In the genomic region with DNA sequence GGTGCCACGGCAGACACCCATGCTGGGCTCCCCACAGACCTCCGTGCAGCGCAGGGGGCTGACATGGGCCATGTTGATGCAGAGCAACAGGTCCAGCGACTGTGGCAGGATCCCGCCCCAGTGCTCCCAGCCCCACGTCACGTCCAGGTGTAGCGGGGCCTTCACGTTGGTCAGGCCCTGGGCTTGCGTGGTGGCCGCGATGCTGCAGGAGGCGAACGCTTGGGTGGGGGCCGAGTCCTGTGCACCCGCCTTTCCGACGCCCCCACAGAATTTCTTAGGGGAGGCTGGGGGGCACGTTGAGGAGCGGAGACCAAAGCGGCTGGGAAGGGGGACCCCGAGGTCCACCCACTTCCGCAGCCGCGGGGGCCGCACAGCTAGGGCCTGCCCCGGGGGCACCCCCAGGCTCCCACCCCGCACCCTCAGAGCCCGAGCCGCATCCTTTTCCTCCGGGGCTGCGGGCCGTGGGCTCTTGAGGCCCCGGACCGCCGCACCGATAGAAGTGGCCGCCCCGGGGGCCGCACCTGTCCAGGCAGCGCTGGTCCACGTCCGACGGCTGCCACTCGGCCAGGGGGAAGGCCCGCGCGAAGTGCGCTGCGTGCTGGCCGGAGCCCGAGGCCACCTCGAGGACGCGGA, we compare ENCODE assay signal across 8 cellular contexts. TPM values are rescaled to one million over a fixed set of nuclear protein-coding genes. Genes with fewer than 3 reads are reported as not detected.
DNase-seq lines count a peak whose midpoint lies in the region; ATAC-seq and TF ChIP-seq lines count a peak whose summit lies in the region.

No MANE protein-coding gene starts in this region.

- in situ Hi-C loops in Panc1 (cut with HindIII; ENCODE audit: low pct_unique_long_range_greater_than_20kb, low sequenced_read_pairs), result no loop called here

- peak in 1 of 2 donors; percentile 23 for DNase-seq in heart right ventricle
- no peak for DNase-seq in Right ventricle myocardium superior
- no peak for DNase-seq in Panc1 (ENCODE audit: low read depth, low spot score)
- DNase-seq in endothelial cell (ENCODE audit: low spot score), result peak; percentile 4
- DNase-seq in osteocyte (ENCODE audit: extremely low spot score, unreplicated experiment), result no peak
- DNase-seq in ureter (ENCODE audit: low spot score), result no peak
- DNase-seq in GDM1 (lab: John Stamatoyannopoulos, UW), result no peak

- CTCF ChIA-PET in Panc1 (lab: Charles Lee), result interaction anchor here (1.1 kb wide), 1 partner anchor 35 kb away, joined by 4 read pairs; no protein-coding TSS in a partner anchor

- H3K4me1 ChIP-seq in heart right ventricle, result peaks cover 14 to 39% (median 32%) of the 10 kb centered on the region in 9 donors
- peaks cover 31% of the 10 kb centered on the region for H3K4me1 ChIP-seq in Panc1 (ENCODE audit: control insufficient read depth, insufficient read depth, low read length)

- H3K27me3 Mint-ChIP-seq in endothelial cell (ENCODE audit: unreplicated experiment) (peaks cover 8% of the 10 kb centered on the region), osteocyte (ENCODE audit: unreplicated experiment) (no peaks in the 10 kb centered on the region)

- no TSS peak for BruUV-seq in Panc1 (replicated peaks; lab: Mats Ljungman, UMichigan)

- H3K4me3 Mint-ChIP-seq in endothelial cell (ENCODE audit: unreplicated experiment), result peak overlapping the region; percentile 67
- peak overlapping the region; percentile 91 for H3K4me3 Mint-ChIP-seq in osteocyte (ENCODE audit: unreplicated experiment)

- H3K36me3 Mint-ChIP-seq in endothelial cell (ENCODE audit: low read depth, unreplicated experiment), result no peaks in the 10 kb centered on the region
- H3K36me3 Mint-ChIP-seq in osteocyte (ENCODE audit: unreplicated experiment), result no peaks in the 10 kb centered on the region

- no peaks in the 10 kb centered on the region for H3K9me3 Mint-ChIP-seq in endothelial cell (ENCODE audit: unreplicated experiment)
- no peaks in the 10 kb centered on the region for H3K9me3 Mint-ChIP-seq in osteocyte (ENCODE audit: unreplicated experiment)

- WGBS in heart right ventricle, 2 donors, result 5 to 8% methylated on average over 53 to 55 of the region's 55 CpGs

- H3K27me3 ChIP-seq in heart right ventricle, result no peaks in the 10 kb centered on the region
- H3K27me3 ChIP-seq in Panc1 (ENCODE audit: control insufficient read depth, insufficient read depth, low read length), result no peaks in the 10 kb centered on the region

- no peaks in the 10 kb centered on the region for H3K9me3 ChIP-seq in heart right ventricle
- no peaks in the 10 kb centered on the region for H3K9me3 ChIP-seq in Panc1 (ENCODE audit: control insufficient read depth, insufficient read depth, low read depth, low read length)

- no peak for TF ChIP-seq CTCF in heart right ventricle (IDR thresholded peaks at IDR 0.05)
- TF ChIP-seq CTCF in Panc1 (IDR thresholded peaks at IDR 0.05), result no peak
- TF ChIP-seq CTCF in endothelial cell (IDR thresholded peaks at IDR 0.05; ENCODE audit: unreplicated experiment), result no peak
- no peak for TF ChIP-seq CTCF in osteocyte (IDR thresholded peaks at IDR 0.05)

- peak in 2 of 8 donors; percentile 0 to 1 for ATAC-seq in heart right ventricle
- ATAC-seq in Right ventricle myocardium superior (ENCODE audit: poor library complexity), result no peak
- peak; percentile 12 for ATAC-seq in Panc1
- ATAC-seq in HG03045 (IDR thresholded peaks at IDR 0.05; ENCODE audit: unreplicated experiment), result no peak

- H3K4me3 ChIP-seq in heart right ventricle (peak overlapping the region; percentile 39 to 93 (median 86)), Panc1 (ENCODE audit: low read depth in 2 of 2, low read length in 2 of 2) (peak overlapping the region; percentile 59 to 76)

- H3K27ac Mint-ChIP-seq in endothelial cell (ENCODE audit: unreplicated experiment) (no peak overlapping the region), osteocyte (ENCODE audit: unreplicated experiment) (no peak overlapping the region)

- H3K36me3 ChIP-seq in heart right ventricle (peaks cover 0 to 21% (median 0%) of the 10 kb centered on the region in 9 donors), Panc1 (ENCODE audit: control insufficient read depth, insufficient read depth, low read length) (no peaks in the 10 kb centered on the region)

- H3K4me1 Mint-ChIP-seq in endothelial cell (ENCODE audit: unreplicated experiment) (peaks cover 6% of the 10 kb centered on the region), osteocyte (ENCODE audit: unreplicated experiment) (peaks cover 9% of the 10 kb centered on the region)

- POLR2A ChIA-PET in Panc1 (lab: Charles Lee), result no interaction called here

- intact Hi-C loops in heart right ventricle (cut with DNase I), result loop anchor here in 3 of 10 donors (2.0 to 5.0 kb wide), 3 partner anchors 43 to 47 kb away; a partner anchor contains a TSS
- intact Hi-C loops in Right ventricle myocardium superior (cut with DNase I), result loop anchor here (5.0 kb wide), 1 partner anchor 48 kb away; no protein-coding TSS in a partner anchor
- intact Hi-C loops in Panc1 (cut with micrococcal nuclease; ENCODE audit: unreplicated experiment), result no loop called here

- H3K27ac ChIP-seq in heart right ventricle (peak overlapping the region in 9 of 10 donors; percentile 90 to 99 (median 96)), Panc1 (ENCODE audit: low read length) (peak overlapping the region; percentile 86)

RNA-seq across cellular contexts. Expression of a gene that starts 0.4 kb away (rescaled TPM):
- total RNA-seq in heart right ventricle (10 to 100 TPM; 34.5 to 75.9 (median 43.8) TPM), Right ventricle myocardium superior (52.5 TPM), Panc1 (2021; ENCODE audit: unreplicated experiment) (91.8 TPM), endothelial cell (ENCODE audit: unreplicated experiment) (48.5 TPM), osteocyte (58.2 and 69.8 TPM in 2 replicates), ureter (48.3 TPM)
- 100 to 1,000 TPM; 123 to 237 TPM for polyA plus RNA-seq in heart right ventricle
- polyA plus RNA-seq in Panc1 (2012; ENCODE audit: insufficient read length), result 245 TPM

RNA-seq across cellular contexts. Expression of a gene that starts 4.9 kb away (rescaled TPM):
- total RNA-seq in heart right ventricle (under 1 TPM; 0.11 to 0.80 (median 0.27) TPM), Right ventricle myocardium superior (0.13 TPM), Panc1 (2021; ENCODE audit: unreplicated experiment) (2.0 TPM), endothelial cell (ENCODE audit: unreplicated experiment) (0.44 TPM), osteocyte (0.47 and 0.56 TPM in 2 replicates), ureter (0.65 TPM)
- polyA plus RNA-seq in heart right ventricle, result under 1 TPM; 0.61 to 0.95 TPM
- polyA plus RNA-seq in Panc1 (2012; ENCODE audit: insufficient read length), result 2.1 TPM

RNA-seq across cellular contexts. Expression of a gene that starts 5.9 kb away (rescaled TPM):
- total RNA-seq in heart right ventricle (100 to 1,000 TPM in 4 of 10 donors, 10 to 100 TPM in 6; 68.8 to 152 (median 87.8) TPM), Right ventricle myocardium superior (205 TPM), Panc1 (2021; ENCODE audit: unreplicated experiment) (91.6 TPM), endothelial cell (ENCODE audit: unreplicated experiment) (2.9 TPM), osteocyte (11.3 and 14.8 TPM in 2 replicates), ureter (40.4 TPM)
- polyA plus RNA-seq in heart right ventricle, result 100 to 1,000 TPM; 163 to 474 TPM
- 120 TPM for polyA plus RNA-seq in Panc1 (2012; ENCODE audit: insufficient read length)

RNA-seq across cellular contexts. Expression of a gene that starts 13.5 kb away (rescaled TPM):
- total RNA-seq in heart right ventricle (10 to 100 TPM in 4 of 10 donors, 1 to 10 TPM in 6; 7.6 to 13.7 (median 9.9) TPM), Right ventricle myocardium superior (10.8 TPM), Panc1 (2021; ENCODE audit: unreplicated experiment) (58.9 TPM), endothelial cell (ENCODE audit: unreplicated experiment) (25.2 TPM), osteocyte (28.2 and 38.9 TPM in 2 replicates), ureter (53.3 TPM)
- 10 to 100 TPM in 1 of 2 donors, 1 to 10 TPM in 1; 7.1 to 23.8 TPM for polyA plus RNA-seq in heart right ventricle
- 63.1 TPM for polyA plus RNA-seq in Panc1 (2012; ENCODE audit: insufficient read length)

RNA-seq across cellular contexts. Expression of a gene that starts 32.2 kb away (rescaled TPM):
- total RNA-seq in heart right ventricle, result 100 to 1,000 TPM in 3 of 10 donors, 10 to 100 TPM in 7; 66.8 to 118 (median 89.2) TPM
- polyA plus RNA-seq in heart right ventricle, result 100 to 1,000 TPM; 101 to 261 TPM
- total RNA-seq in Right ventricle myocardium superior, result 81.9 TPM
- 195 TPM for total RNA-seq in Panc1 (2021; ENCODE audit: unreplicated experiment)
- 223 TPM for polyA plus RNA-seq in Panc1 (2012; ENCODE audit: insufficient read length)
- total RNA-seq in endothelial cell (ENCODE audit: unreplicated experiment), result 121 TPM
- 125 and 126 TPM in 2 replicates for total RNA-seq in osteocyte
- 129 TPM for total RNA-seq in ureter
